In genomic region chr20:49701313-49701731, GRCh38 we compare ENCODE assay signal across 11 cellular contexts. TPM values are rescaled to one million over a fixed set of nuclear protein-coding genes. Genes with fewer than 3 reads are reported as not detected.
DNase-seq lines count a peak whose midpoint lies in the region; ATAC-seq and TF ChIP-seq lines count a peak whose summit lies in the region.
"Had no signal": no experiment of that assay in that cellular context is flagged by ENCODE, and none has a peak within 500 bp of the region (broad histone marks: within the 10 kb centered on the region; RNA-seq: fewer than 3 reads in every experiment).

No MANE protein-coding gene starts in this region.

- H3K27ac ChIP-seq in suprapubic skin, result no peak overlapping the region

- ATAC-seq in SK-N-SH treated with all-trans-retinoic acid at 6 μM for 48 hours (peak; percentile 47), GM19463 (IDR thresholded peaks at IDR 0.05; ENCODE audit: unreplicated experiment) (no peak)

- H3K9me3 ChIP-seq in suprapubic skin, result no peaks in the 10 kb centered on the region
- H3K9me3 ChIP-seq: sigmoid colon, uterus had no signal

- no peak for TF ChIP-seq POLR2A in suprapubic skin (IDR thresholded peaks at IDR 0.05)

- no peak for TF ChIP-seq EP300 in suprapubic skin (IDR thresholded peaks at IDR 0.05)

- H3K27me3 ChIP-seq in suprapubic skin, result no peaks in the 10 kb centered on the region
- H3K27me3 ChIP-seq: sigmoid colon, uterus had no signal

- no peak for TF ChIP-seq CTCF in fibroblast of pulmonary artery (IDR thresholded peaks at IDR 0.05; ENCODE audit: low read length, missing control alignments)
- no peak for TF ChIP-seq CTCF in suprapubic skin (IDR thresholded peaks at IDR 0.05)

- DNase-seq in stimulated activated naive CD4-positive, alpha-beta T cell treated with Interleukin-2 at 50 U/mL for 16 hours (lab: John Stamatoyannopoulos, UW), result peak; percentile 60
- no peak for DNase-seq in stimulated activated naive CD4-positive, alpha-beta T cell (lab: John Stamatoyannopoulos, UW)
- peak; percentile 54 for DNase-seq in fibroblast of pulmonary artery (ENCODE audit: low read depth)
- DNase-seq in activated gamma-delta T cell (lab: John Stamatoyannopoulos, UW), result no peak
- DNase-seq in suprapubic skin (ENCODE audit: low spot score in 2 of 2), result no peak
- no peak for DNase-seq in SHP77 treated with DMSO at 0.1 percent for 48 hours (lab: John Stamatoyannopoulos, UW)
- DNase-seq: activated CD8-positive, alpha-beta memory T cell treated with anti-CD3 and anti-CD28 coated beads, Interleukin-2, amount 50 U/mL, for 48 hours; sigmoid colon; uterus had no signal

- H3K4me1 ChIP-seq in suprapubic skin, result peaks cover 41% of the 10 kb centered on the region

- H3K36me3 ChIP-seq in suprapubic skin, result no peaks in the 10 kb centered on the region
- H3K36me3 ChIP-seq: sigmoid colon, uterus had no signal

- H3K4me3 ChIP-seq in fibroblast of pulmonary artery (replicated peaks; ENCODE audit: low read depth, low read length), result no peak overlapping the region
- no peak overlapping the region for H3K4me3 ChIP-seq in suprapubic skin
- H3K4me3 ChIP-seq: sigmoid colon, uterus had no signal

- WGBS in suprapubic skin, result 52% methylated on average over 5 of the region's 5 CpGs

TF ChIP-seq in SK-N-SH treated with all-trans-retinoic acid at 6 μM for 48 hours, 23 proteins besides CTCF, POLR2A, EP300 and RAD21:
- TF ChIP-seq CSRNP3 (CRISPR knock-in tag; IDR thresholded peaks at IDR 0.05) (no peak), ZNF8 (CRISPR knock-in tag; IDR thresholded peaks at IDR 0.05) (no peak), BACH2 (CRISPR knock-in tag; IDR thresholded peaks at IDR 0.05; ENCODE audit: borderline replicate concordance) (no peak), TCF4 (CRISPR knock-in tag; IDR thresholded peaks at IDR 0.05; ENCODE audit: borderline replicate concordance) (no peak), ZNF565 (CRISPR knock-in tag; conservative IDR thresholded peaks at IDR 0.05; ENCODE audit: low read depth) (no peak), PPARA (CRISPR knock-in tag; IDR thresholded peaks at IDR 0.05; ENCODE audit: borderline replicate concordance) (no peak), PATZ1 (CRISPR knock-in tag; IDR thresholded peaks at IDR 0.05; ENCODE audit: borderline replicate concordance) (no peak), ZFP3 (CRISPR knock-in tag; IDR thresholded peaks at IDR 0.05) (no peak), ISL1 (CRISPR knock-in tag; IDR thresholded peaks at IDR 0.05) (no peak), POU6F1 (CRISPR knock-in tag; IDR thresholded peaks at IDR 0.05; ENCODE audit: borderline replicate concordance, low read depth) (no peak), CSDC2 (CRISPR knock-in tag; IDR thresholded peaks at IDR 0.05) (no peak), ZFP30 (CRISPR knock-in tag; IDR thresholded peaks at IDR 0.05) (no peak), RARB (CRISPR knock-in tag; IDR thresholded peaks at IDR 0.05) (no peak), ARNTL (CRISPR knock-in tag; IDR thresholded peaks at IDR 0.05; ENCODE audit: borderline replicate concordance, low read depth) (no peak), TOX (CRISPR knock-in tag; IDR thresholded peaks at IDR 0.05; ENCODE audit: borderline replicate concordance) (no peak), ZNF70 (CRISPR knock-in tag; IDR thresholded peaks at IDR 0.05) (no peak)
- TF ChIP-seq, protein P1, sequence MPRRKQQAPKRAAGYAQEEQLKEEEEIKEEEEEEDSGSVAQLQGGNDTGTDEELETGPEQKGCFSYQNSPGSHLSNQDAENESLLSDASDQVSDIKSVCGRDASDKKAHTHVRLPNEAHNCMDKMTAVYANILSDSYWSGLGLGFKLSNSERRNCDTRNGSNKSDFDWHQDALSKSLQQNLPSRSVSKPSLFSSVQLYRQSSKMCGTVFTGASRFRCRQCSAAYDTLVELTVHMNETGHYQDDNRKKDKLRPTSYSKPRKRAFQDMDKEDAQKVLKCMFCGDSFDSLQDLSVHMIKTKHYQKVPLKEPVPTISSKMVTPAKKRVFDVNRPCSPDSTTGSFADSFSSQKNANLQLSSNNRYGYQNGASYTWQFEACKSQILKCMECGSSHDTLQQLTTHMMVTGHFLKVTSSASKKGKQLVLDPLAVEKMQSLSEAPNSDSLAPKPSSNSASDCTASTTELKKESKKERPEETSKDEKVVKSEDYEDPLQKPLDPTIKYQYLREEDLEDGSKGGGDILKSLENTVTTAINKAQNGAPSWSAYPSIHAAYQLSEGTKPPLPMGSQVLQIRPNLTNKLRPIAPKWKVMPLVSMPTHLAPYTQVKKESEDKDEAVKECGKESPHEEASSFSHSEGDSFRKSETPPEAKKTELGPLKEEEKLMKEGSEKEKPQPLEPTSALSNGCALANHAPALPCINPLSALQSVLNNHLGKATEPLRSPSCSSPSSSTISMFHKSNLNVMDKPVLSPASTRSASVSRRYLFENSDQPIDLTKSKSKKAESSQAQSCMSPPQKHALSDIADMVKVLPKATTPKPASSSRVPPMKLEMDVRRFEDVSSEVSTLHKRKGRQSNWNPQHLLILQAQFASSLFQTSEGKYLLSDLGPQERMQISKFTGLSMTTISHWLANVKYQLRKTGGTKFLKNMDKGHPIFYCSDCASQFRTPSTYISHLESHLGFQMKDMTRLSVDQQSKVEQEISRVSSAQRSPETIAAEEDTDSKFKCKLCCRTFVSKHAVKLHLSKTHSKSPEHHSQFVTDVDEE (CRISPR knock-in tag; IDR thresholded peaks at IDR 0.05), result no peak

RNA-seq across cellular contexts. Expression of gene B4GALT5, which starts 12.4 kb away (rescaled TPM):
- 10 to 100 TPM in 2 of 4 donors, 1 to 10 TPM in 2; 8.8 to 12.7 (median 10.1) TPM for total RNA-seq in suprapubic skin

Comparison
In these comparisons a context has a peak if more than half of its experiments do, and no peak if none do; other contexts are left out.
1. DNase-seq: peak in stimulated activated naive CD4-positive, alpha-beta T cell treated with Interleukin-2 at 50 U/mL for 16 hours (single experiment) and fibroblast of pulmonary artery (single experiment); none in stimulated activated naive CD4-positive, alpha-beta T cell (0 of 6), activated gamma-delta T cell (single experiment), suprapubic skin (0 of 2) and SHP77 treated with DMSO at 0.1 percent for 48 hours (single experiment).